Comparison of ENCODE assay signal across 17 cellular contexts in genomic region chr6:139287868-139288267, GRCh38. TPM values are rescaled to one million over a fixed set of nuclear protein-coding genes. Genes with fewer than 3 reads are reported as not detected.
"Had no signal": no experiment of that assay in that cellular context is flagged by ENCODE, and none has a peak within 500 bp of the region (broad histone marks: within the 10 kb centered on the region; RNA-seq: fewer than 3 reads in every experiment).

No MANE protein-coding gene starts in this region.

- DNase-seq: activated CD4-positive, alpha-beta T cell treated with anti-CD3 and anti-CD28 coated beads, Interleukin-2, amount 10 ng/mL, durations not matched to agents 7 days and 5 days; activated CD4-positive, CD25-positive, alpha-beta regulatory T cell; activated CD8-positive, alpha-beta memory T cell treated with anti-CD3 and anti-CD28 coated beads for 24 hours; activated naive CD4-positive, alpha-beta T cell treated with Interleukin-2 at 50 U/mL for 16 hours; foreskin keratinocyte; head of caudate nucleus; mesenchymal stem cell; stimulated activated CD4-positive, alpha-beta T cell treated with anti-CD3 and anti-CD28 coated beads, Interleukin-4, amount 100 ng/mL, for 1 hour; stomach had no signal

- H3K9me3 ChIP-seq: stomach, thoracic aorta had no signal

- H3K27me3 ChIP-seq: foreskin keratinocyte, stomach had no signal

- H3K27ac ChIP-seq: foreskin keratinocyte, stomach, thoracic aorta had no signal

- H3K27me3 Mint-ChIP-seq: activated CD4-positive, alpha-beta T cell treated with anti-CD3 and anti-CD28 coated beads, Interleukin-2, amount 10 ng/mL, durations not matched to agents 7 days and 5 days had no signal

- ATAC-seq: foreskin keratinocyte, left lobe of liver had no signal

- H3K27ac Mint-ChIP-seq: activated CD4-positive, alpha-beta T cell treated with anti-CD3 and anti-CD28 coated beads, Interleukin-2, amount 10 ng/mL, durations not matched to agents 7 days and 5 days had no signal

- H3K4me3 Mint-ChIP-seq: activated CD4-positive, alpha-beta T cell treated with anti-CD3 and anti-CD28 coated beads, Interleukin-2, amount 10 ng/mL, durations not matched to agents 7 days and 5 days had no signal

- H3K4me3 ChIP-seq: stomach, thoracic aorta had no signal

- H3K9me3 Mint-ChIP-seq: activated CD4-positive, alpha-beta T cell treated with anti-CD3 and anti-CD28 coated beads, Interleukin-2, amount 10 ng/mL, durations not matched to agents 7 days and 5 days had no signal

- FAIRE-seq: astrocyte, colon, islet of Langerhans, TTC549 had no signal

- H3K36me3 ChIP-seq: stomach, thoracic aorta had no signal

RNA-seq across cellular contexts. Expression of gene TXLNB, which starts 3.9 kb away (rescaled TPM):
- total RNA-seq: foreskin keratinocyte, osteocyte had no signal
- polyA plus RNA-seq: foreskin keratinocyte, neural cell had no signal
